In genomic region chr10:70130878-70131559, GRCh38 we compare ENCODE assay signal across 9 cellular contexts. TPM values are rescaled to one million over a fixed set of nuclear protein-coding genes. Genes with fewer than 3 reads are reported as not detected.
DNase-seq lines count a peak whose midpoint lies in the region; ATAC-seq, FAIRE-seq and TF ChIP-seq lines count a peak whose summit lies in the region.
"Had no signal": no experiment of that assay in that cellular context is flagged by ENCODE, and none has a peak within 500 bp of the region (broad histone marks: within the 10 kb centered on the region; RNA-seq: fewer than 3 reads in every experiment).

No MANE protein-coding gene starts in this region.

- H3K9ac ChIP-seq in HCT116 (ENCODE audit: low read length) = peak overlapping the region; percentile 95
- H3K9ac ChIP-seq in K562 (ENCODE audit: insufficient read depth in 1 of 2, low read depth in 2 of 2, low read length in 2 of 2) = peak overlapping the region; percentile 17 to 57; a peak in 2 of 4 replicates
- H3K9ac ChIP-seq in HepG2 (ENCODE audit: insufficient read depth, low read depth, low read length) = peak overlapping the region; percentile 90

- BruUV-seq in HCT116 (replicated peaks; lab: Mats Ljungman, UMichigan) = no TSS peak
- no TSS peak for BruUV-seq in K562 (replicated peaks; lab: Mats Ljungman, UMichigan)
- no TSS peak for BruUV-seq in HepG2 (replicated peaks; lab: Mats Ljungman, UMichigan)

- 27% methylated on average over 10 of the region's 10 CpGs for WGBS in A549 (ENCODE audit: missing lambda C conversion rate)
- WGBS in K562 (ENCODE audit: insufficient coverage, low coverage, missing lambda C conversion rate) = 16% methylated on average over 10 of the region's 10 CpGs
- 3% methylated on average over 6 of the region's 10 CpGs for WGBS in HepG2 (ENCODE audit: low lambda C conversion rate)

- CTCF ChIA-PET in A549 (lab: Yijun Ruan, JAX) (interaction anchor here (0.7 to 4.8 kb wide), 5 partner anchors 8 to 33 kb away, joined by 3 to 31 read pairs (median 8); partner anchors contain the start of gene TYSND1), HCT116 (lab: Charles Lee) (no interaction called here), K562 (lab: Yijun Ruan, JAX; ENCODE audit: low intra/inter-chr PET ratio) (no interaction called here), HepG2 (lab: Yijun Ruan, JAX; ENCODE audit: low intra/inter-chr PET ratio, low total read pairs) (no interaction called here)

- ATAC-seq in A549 (peak; percentile 33 to 43), HCT116 (peak; percentile 15), K562 (peak; percentile 6), HepG2 (peak; percentile 63)

- H3K4me3 ChIP-seq in A549 (peak overlapping the region; percentile 83), HCT116 (replicated peaks in 1 of 2; ENCODE audit: low read depth in 1 of 2, low read length in 2 of 2) (peak overlapping the region; percentile 82 to 93), K562 (peak overlapping the region; percentile 35), HepG2 (replicated peaks in 1 of 3; ENCODE audit: insufficient read depth in 1 of 3, low read depth in 2 of 3, low read length in 3 of 3) (peak overlapping the region; percentile 77 to 97 (median 94))

- RAD21 ChIA-PET in HCT116 (lab: Charles Lee; ENCODE audit: low non-redundant PET in 1 of 2, low total read pairs in 2 of 2, uncharacterized antibody in 2 of 2, unreplicated experiment in 2 of 2) = no interaction called here

- peaks cover 28% of the 10 kb centered on the region for H3K4me1 ChIP-seq in A549
- peaks cover 25 to 36% of the 10 kb centered on the region in 2 experiments for H3K4me1 ChIP-seq in HCT116 (ENCODE audit: control insufficient read depth in 1 of 2, insufficient read depth in 2 of 2, low read length in 2 of 2)
- H3K4me1 ChIP-seq in K562 (replicated peaks in 1 of 2; ENCODE audit: control insufficient read depth in 2 of 2, insufficient read depth in 2 of 2, low read length in 2 of 2) = peaks cover 8 to 29% of the 10 kb centered on the region in 2 experiments; a peak in 4 of 5 replicates
- H3K4me1 ChIP-seq in HepG2 (ENCODE audit: insufficient read depth, low read length) = peaks cover 52% of the 10 kb centered on the region

- intact Hi-C loops in HCT116 (cut with micrococcal nuclease) (no loop called here), K562 (cut with micrococcal nuclease) (no loop called here), HepG2 (cut with micrococcal nuclease; ENCODE audit: unreplicated experiment) (no loop called here)

- H3K9me2 ChIP-seq in HCT116 (ENCODE audit: insufficient read depth) = no peaks in the 10 kb centered on the region

- DNase-seq in A549 (ENCODE audit: low read depth in 1 of 2, low spot score in 1 of 2) (peak in 1 of 2 experiments; percentile 62), HCT116 (ENCODE audit: low read depth, low spot score) (no peak), K562 (ENCODE audit: extremely low read depth in 1 of 4, low spot score in 3 of 4) (no peak), HepG2 (ENCODE audit: low spot score) (peak; percentile 90), NCI-H345 treated with DMSO at 0.1 percent for 48 hours (lab: John Stamatoyannopoulos, UW; ENCODE audit: unreplicated experiment) (no peak), cerebellar nuclear complex (lab: John Stamatoyannopoulos, UW) (no peak), T-helper 1 cell (no peak), G401 (ENCODE audit: low spot score) (no peak)
- DNase-seq: NCI-H2107 had no signal

- TF ChIP-seq CTCF in A549 (IDR thresholded peaks at IDR 0.05) = no peak
- TF ChIP-seq CTCF in HCT116 (IDR thresholded peaks at IDR 0.05 in 2 of 3, conservative IDR thresholded peaks at IDR 0.05 in 1 of 3; ENCODE audit: borderline replicate concordance in 1 of 3, insufficient read depth in 1 of 3, low read depth in 2 of 3, low read length in 2 of 3) = no peak
- TF ChIP-seq CTCF in K562 (IDR thresholded peaks at IDR 0.05 in 2 of 3, conservative IDR thresholded peaks at IDR 0.05 in 1 of 3; ENCODE audit: insufficient read depth in 2 of 3, low read depth in 1 of 3, low read length in 3 of 3) = no peak
- TF ChIP-seq CTCF in HepG2 (CRISPR knock-in tag; IDR thresholded peaks at IDR 0.05) = no peak

- TF ChIP-seq EP300 in A549 (IDR thresholded peaks at IDR 0.05) = no peak; a peak in 1 of 5 replicates
- TF ChIP-seq EP300 in K562 (IDR thresholded peaks at IDR 0.05; ENCODE audit: low read length) = no peak
- TF ChIP-seq EP300 in HepG2 (IDR thresholded peaks at IDR 0.05; ENCODE audit: low read depth in 2 of 2, low read length in 2 of 2) = peak in 1 of 2 experiments; percentile 50; a peak in 1 of 4 replicates
- TF ChIP-seq EP300 in HepG2 (CRISPR knock-in tag; IDR thresholded peaks at IDR 0.05; ENCODE audit: borderline replicate concordance) = peak; percentile 68; the same call in 1 of the 2 replicates

- H4K20me1 ChIP-seq in HCT116 (ENCODE audit: insufficient read depth) = no peaks in the 10 kb centered on the region
- H4K20me1 ChIP-seq in K562 (replicated peaks; ENCODE audit: control insufficient read depth, insufficient read depth, low read length) = no peaks in the 10 kb centered on the region; the same call in 1 of the 2 replicates
- H4K20me1 ChIP-seq in HepG2 (ENCODE audit: insufficient read depth, low read length) = peaks cover 7% of the 10 kb centered on the region; the same call in 1 of the 2 replicates

- H3K9me3 ChIP-seq in A549 (no peaks in the 10 kb centered on the region), HCT116 (ENCODE audit: control insufficient read depth in 1 of 2, insufficient read depth in 1 of 2, low read depth in 1 of 2, low read length in 2 of 2) (no peaks in the 10 kb centered on the region), K562 (replicated peaks; ENCODE audit: control insufficient read depth, insufficient read depth, low read depth, low read length) (no peaks in the 10 kb centered on the region), HepG2 (ENCODE audit: low read length) (no peaks in the 10 kb centered on the region)

- H3K27me3 ChIP-seq in HCT116 (ENCODE audit: insufficient read depth, low read length) = no peaks in the 10 kb centered on the region
- no peaks in the 10 kb centered on the region for H3K27me3 ChIP-seq in K562 (ENCODE audit: control insufficient read depth in 2 of 2, insufficient read depth in 2 of 2, low read length in 2 of 2)
- H3K27me3 ChIP-seq in HepG2 (ENCODE audit: control insufficient read depth in 1 of 2, insufficient read depth in 2 of 2, low read length in 2 of 2) = no peaks in the 10 kb centered on the region; a peak in 1 of 5 replicates

- in situ Hi-C loops in K562 (cut with MboI) (no loop called here), HepG2 (cut with HindIII; ENCODE audit: extremely low pct_ligation_motif_present, low pct_unique_long_range_greater_than_20kb) (no loop called here), G401 (cut with HindIII; ENCODE audit: low sequenced_read_pairs) (no loop called here)

- no peaks in the 10 kb centered on the region for H3K9me1 ChIP-seq in K562 (ENCODE audit: control insufficient read depth, insufficient read depth, low read length)

- H3K36me3 ChIP-seq in HCT116 (ENCODE audit: control insufficient read depth in 1 of 2, insufficient read depth in 2 of 2, low read length in 2 of 2) = no peaks in the 10 kb centered on the region
- peaks cover 2% of the 10 kb centered on the region; the same call in 1 of the 3 replicates for H3K36me3 ChIP-seq in K562 (ENCODE audit: control insufficient read depth, insufficient read depth, low read length)
- H3K36me3 ChIP-seq in HepG2 (replicated peaks in 1 of 2; ENCODE audit: control insufficient read depth in 1 of 2, insufficient read depth in 2 of 2, low read length in 2 of 2) = peaks cover 2 to 16% of the 10 kb centered on the region in 2 experiments; a peak in 3 of 5 replicates

- POLR2A ChIA-PET in A549 (lab: Yijun Ruan, JAX) = interaction anchor here (0.6 kb wide), 1 partner anchor 15 kb away, joined by 3 read pairs; the partner anchor contains the start of gene TYSND1
- POLR2A ChIA-PET in HCT116 (lab: Charles Lee) = interaction anchor here (1.8 kb wide), 1 partner anchor 15 kb away, joined by 4 read pairs; the partner anchor contains the start of gene TYSND1
- POLR2A ChIA-PET in K562 (lab: Yijun Ruan, JAX) = interaction anchor here (0.6 to 0.7 kb wide), 2 partner anchors 11 to 215 kb away, joined by 3 read pairs; no protein-coding TSS in a partner anchor
- POLR2A ChIA-PET in HepG2 (lab: Yijun Ruan, JAX) = interaction anchor here (0.7 to 10.3 kb wide), 14 partner anchors 13 to 1212 kb away, joined by 3 to 109 read pairs (median 4); partner anchors contain the start of genes MACROH2A2, PPA1, SAR1A and TYSND1

- TF ChIP-seq RAD21 in A549 (conservative IDR thresholded peaks at IDR 0.05 in 1 of 2, IDR thresholded peaks at IDR 0.05 in 1 of 2) (no peak), HCT116 (IDR thresholded peaks at IDR 0.05; ENCODE audit: low read depth) (no peak), K562 (CRISPR knock-in tag; conservative IDR thresholded peaks at IDR 0.05 in 1 of 2, IDR thresholded peaks at IDR 0.05 in 1 of 2) (no peak), HepG2 (CRISPR knock-in tag; IDR thresholded peaks at IDR 0.05) (no peak)

- TF ChIP-seq POLR2A in A549 (IDR thresholded peaks at IDR 0.05; ENCODE audit: low read length) (no peak), HCT116 (IDR thresholded peaks at IDR 0.05; ENCODE audit: borderline replicate concordance, extremely low read depth, insufficient read depth, insufficient read length) (no peak), K562 (conservative IDR thresholded peaks at IDR 0.05) (no peak), HepG2 (IDR thresholded peaks at IDR 0.05; ENCODE audit: insufficient read depth in 1 of 2, low read depth in 2 of 2, low read length in 2 of 2) (peak in 1 of 2 experiments; percentile 91; a peak in 2 of 4 replicates)

- H3K4me2 ChIP-seq in A549 (peak overlapping the region; percentile 71), HCT116 (ENCODE audit: low read length) (peak overlapping the region; percentile 98), K562 (ENCODE audit: insufficient read depth, low read length) (peak overlapping the region; percentile 79), HepG2 (ENCODE audit: low read depth, low read length) (peak overlapping the region; percentile 99)

- H3K27ac ChIP-seq in A549 = peak overlapping the region; percentile 92 to 94
- H3K27ac ChIP-seq in HCT116 (ENCODE audit: low read depth, low read length) = peak overlapping the region; percentile 81
- no peak overlapping the region for H3K27ac ChIP-seq in K562 (ENCODE audit: extremely low read depth, low read depth, low read length)
- H3K27ac ChIP-seq in HepG2 (ENCODE audit: extremely low read length, insufficient read depth, low read length) = peak overlapping the region; percentile 97

- H2AFZ ChIP-seq in HCT116 (ENCODE audit: low read depth, low read length, poor library complexity, severe bottlenecking) (no peak overlapping the region), K562 (ENCODE audit: low read depth, low read length) (no peak overlapping the region), HepG2 (ENCODE audit: low read length) (no peak overlapping the region)

- FAIRE-seq in A549 (lab: Jason Lieb, UNC) (no peak), K562 (lab: Jason Lieb, UNC) (no peak), HepG2 (lab: Jason Lieb, UNC) (peak; percentile 93)

- H3K79me2 ChIP-seq in HCT116 (ENCODE audit: insufficient read depth, low read length) = peaks cover 57% of the 10 kb centered on the region
- peaks cover 23% of the 10 kb centered on the region for H3K79me2 ChIP-seq in K562 (ENCODE audit: control insufficient read depth, insufficient read depth, low read length)
- peaks cover 52% of the 10 kb centered on the region for H3K79me2 ChIP-seq in HepG2 (ENCODE audit: insufficient read depth, low read length)

RNA-seq across cellular contexts. Expression of gene AIFM2, which starts 1.6 kb away (rescaled TPM):
- 27.6 and 30.0 TPM in 2 replicates for polyA plus RNA-seq in A549 (2011; rRNA removed)
- polyA plus RNA-seq in A549 (2012; cell fraction: cytosol; rRNA removed) = 37.3 and 43.3 TPM in 2 replicates
- polyA plus RNA-seq in A549 (2012; cell fraction: nucleus; rRNA removed) = 36.1 and 36.7 TPM in 2 replicates
- polyA plus RNA-seq in A549 (2017; fragmentation: RNase III; extraction: RNeasy Plus Mini Kit Qiagen cat#74134 plus additional on column Dnase treatment) = 34.8 to 36.1 TPM (median 35.5 TPM) in 3 replicates
- 21.0 and 24.5 TPM in 2 replicates for polyA minus RNA-seq in A549 (2011; rRNA and poly(A)+ RNA removed)
- 20.0 TPM for total RNA-seq in HCT116 (2021; ENCODE audit: unreplicated experiment)
- polyA plus RNA-seq in HCT116 (2012) = 21.4 and 25.9 TPM in 2 replicates
- 7.2 and 14.4 TPM in 2 replicates for total RNA-seq in K562 (2011; cell fraction: chromatin; rRNA removed; ENCODE audit: low replicate concordance)
- total RNA-seq in K562 (2011; cell fraction: nucleolus; rRNA removed) = 8.3 and 9.7 TPM in 2 replicates
- total RNA-seq in K562 (2011; cell fraction: nucleoplasm; rRNA removed) = 8.2 and 9.4 TPM in 2 replicates
- 9.2 and 10.5 TPM in 2 replicates for total RNA-seq in K562 (2014; rRNA removed)
- 3.9 and 5.3 TPM in 2 replicates for total RNA-seq in K562 (2014; rRNA removed; fragmentation: Illumina TruSeq; extraction: Trizol)
- 7.6 and 7.8 TPM in 2 replicates for total RNA-seq in K562 (2015; rRNA removed; fragmentation: Illumina TruSeq; extraction: Trizol)
- total RNA-seq in K562 (2021) = 11.4 and 13.1 TPM in 2 replicates
- 8.0 and 9.9 TPM in 2 replicates for polyA plus RNA-seq in K562 (2011; rRNA removed)
- polyA plus RNA-seq in K562 (2011; cell fraction: cytosol; rRNA removed) = 9.2 and 13.0 TPM in 2 replicates
- 7.5 and 12.1 TPM in 2 replicates for polyA plus RNA-seq in K562 (2011; cell fraction: nucleus; rRNA removed)
- polyA plus RNA-seq in K562 (2012) = 11.0 and 11.6 TPM in 2 replicates
- polyA plus RNA-seq in K562 (2014; fragmentation: Illumina TruSeq; extraction: Trizol) = 9.3 and 12.1 TPM in 2 replicates
- 1 to 10 TPM; 2.7 to 4.9 TPM for polyA plus RNA-seq in K562 (2014; fragmentation: Nextera tagmentation; extraction: Ambion mirVana)
- polyA plus RNA-seq in K562 (2014; rRNA removed) = 13.9 and 14.1 TPM in 2 replicates
- 3.8 and 7.3 TPM in 2 replicates for polyA minus RNA-seq in K562 (2011; rRNA and poly(A)+ RNA removed)
- 6.6 and 7.1 TPM in 2 replicates for polyA minus RNA-seq in K562 (2011; cell fraction: cytosol; rRNA and poly(A)+ RNA removed)
- 2.7 and 3.1 TPM in 2 replicates for polyA minus RNA-seq in K562 (2011; cell fraction: nucleus; rRNA and poly(A)+ RNA removed)
- total RNA-seq in HepG2 (2016; rRNA removed; fragmentation: Illumina TruSeq; extraction: Trizol) = 20.3 and 29.6 TPM in 2 replicates
- 5.3 and 5.8 TPM in 2 replicates for total RNA-seq in HepG2 (2016; cell fraction: cytosol; rRNA removed; fragmentation: Illumina TruSeq; extraction: Trizol; ENCODE audit: low read depth)
- total RNA-seq in HepG2 (2016; cell fraction: insoluble cytoplasmic fraction; rRNA removed; fragmentation: Illumina TruSeq; extraction: Trizol) = 20.5 and 28.1 TPM in 2 replicates
- 15.5 and 15.7 TPM in 2 replicates for total RNA-seq in HepG2 (2016; cell fraction: membrane; rRNA removed; fragmentation: Illumina TruSeq; extraction: Trizol)
- 19.1 and 21.7 TPM in 2 replicates for total RNA-seq in HepG2 (2016; cell fraction: nucleus; rRNA removed; fragmentation: Illumina TruSeq; extraction: Trizol)
- 29.5 and 36.9 TPM in 2 replicates for polyA plus RNA-seq in HepG2 (2011; rRNA removed)
- 33.7 and 37.4 TPM in 2 replicates for polyA plus RNA-seq in HepG2 (2011; cell fraction: cytosol; rRNA removed)
- polyA plus RNA-seq in HepG2 (2011; cell fraction: nucleus; rRNA removed) = 23.7 and 28.1 TPM in 2 replicates
- polyA plus RNA-seq in HepG2 (2012) = 17.3 and 23.0 TPM in 2 replicates
- 14.4 and 15.8 TPM in 2 replicates for polyA plus RNA-seq in HepG2 (2016; cell fraction: cytosol; fragmentation: Illumina TruSeq; extraction: Trizol; ENCODE audit: low read depth)
- polyA plus RNA-seq in HepG2 (2016; cell fraction: insoluble cytoplasmic fraction; fragmentation: Illumina TruSeq; extraction: Trizol; ENCODE audit: low read depth) = 62.5 and 67.2 TPM in 2 replicates
- polyA plus RNA-seq in HepG2 (2016; cell fraction: membrane; fragmentation: Illumina TruSeq; extraction: Trizol; ENCODE audit: low read depth) = 20.3 and 20.6 TPM in 2 replicates
- 51.6 and 53.4 TPM in 2 replicates for polyA plus RNA-seq in HepG2 (2016; cell fraction: nucleus; fragmentation: Illumina TruSeq; extraction: Trizol; ENCODE audit: insufficient read depth, low read depth)
- polyA minus RNA-seq in HepG2 (2011; rRNA and poly(A)+ RNA removed; ENCODE audit: low replicate concordance) = 21.2 and 33.7 TPM in 2 replicates
- 10.0 and 12.4 TPM in 2 replicates for polyA minus RNA-seq in HepG2 (2011; cell fraction: cytosol; rRNA and poly(A)+ RNA removed)
- polyA minus RNA-seq in HepG2 (2011; cell fraction: nucleus; rRNA and poly(A)+ RNA removed) = 15.5 and 16.9 TPM in 2 replicates
- 0.74 and 0.78 TPM in 2 replicates for total RNA-seq in G401 (2014; rRNA removed; shearing (Covaris generic))

RNA-seq across cellular contexts. Expression of gene TYSND1, which starts 15.5 kb away (rescaled TPM):
- polyA plus RNA-seq in A549 (2011; rRNA removed) (10.9 and 12.6 TPM in 2 replicates), A549 (2017; fragmentation: RNase III; extraction: RNeasy Plus Mini Kit Qiagen cat#74134 plus additional on column Dnase treatment) (16.6 to 20.7 TPM (median 20.0 TPM) in 3 replicates), K562 (2011; rRNA removed) (1.3 and 2.0 TPM in 2 replicates), K562 (2014; fragmentation: Illumina TruSeq; extraction: Trizol) (1.3 TPM in 2 replicates), K562 (2014; fragmentation: Nextera tagmentation; extraction: Ambion mirVana) (under 1 TPM; 0.60 to 0.65 TPM), K562 (2014; rRNA removed) (1.3 and 2.0 TPM in 2 replicates), HepG2 (2011; rRNA removed) (3.3 and 4.6 TPM in 2 replicates)
- polyA plus RNA-seq in A549 (2012; cell fraction: cytosol; rRNA removed) = 15.0 and 20.4 TPM in 2 replicates
- polyA plus RNA-seq in A549 (2012; cell fraction: nucleus; rRNA removed) = 44.1 and 49.5 TPM in 2 replicates
- 8.9 and 11.2 TPM in 2 replicates for polyA minus RNA-seq in A549 (2011; rRNA and poly(A)+ RNA removed)
- total RNA-seq in HCT116 (2021; ENCODE audit: unreplicated experiment) (13.6 TPM), K562 (2014; rRNA removed) (0.91 and 1.8 TPM in 2 replicates), K562 (2014; rRNA removed; fragmentation: Illumina TruSeq; extraction: Trizol) (0.41 and 1.4 TPM in 2 replicates), K562 (2015; rRNA removed; fragmentation: Illumina TruSeq; extraction: Trizol) (1.4 and 1.6 TPM in 2 replicates), K562 (2021) (1.7 and 1.9 TPM in 2 replicates), HepG2 (2016; rRNA removed; fragmentation: Illumina TruSeq; extraction: Trizol) (6.8 and 8.9 TPM in 2 replicates)
- polyA plus RNA-seq in HCT116 (2012) = 9.7 and 9.9 TPM in 2 replicates
- total RNA-seq in K562 (2011; cell fraction: chromatin; rRNA removed; ENCODE audit: low replicate concordance) = 7.2 and 8.1 TPM in 2 replicates
- total RNA-seq in K562 (2011; cell fraction: nucleolus; rRNA removed) = 4.7 and 5.0 TPM in 2 replicates
- 5.2 and 7.2 TPM in 2 replicates for total RNA-seq in K562 (2011; cell fraction: nucleoplasm; rRNA removed)
- polyA plus RNA-seq in K562 (2011; cell fraction: cytosol; rRNA removed) = 2.1 and 2.3 TPM in 2 replicates
- polyA plus RNA-seq in K562 (2011; cell fraction: nucleus; rRNA removed) = 3.5 and 3.6 TPM in 2 replicates
- 0.98 and 2.0 TPM in 2 replicates for polyA plus RNA-seq in K562 (2012)
- polyA minus RNA-seq in K562 (2011; rRNA and poly(A)+ RNA removed) = 1.5 and 2.1 TPM in 2 replicates
- polyA minus RNA-seq in K562 (2011; cell fraction: cytosol; rRNA and poly(A)+ RNA removed) = 0.48 and 0.73 TPM in 2 replicates
- polyA minus RNA-seq in K562 (2011; cell fraction: nucleus; rRNA and poly(A)+ RNA removed) = 2.6 and 3.1 TPM in 2 replicates
- total RNA-seq in HepG2 (2016; cell fraction: cytosol; rRNA removed; fragmentation: Illumina TruSeq; extraction: Trizol; ENCODE audit: low read depth) = 2.8 and 2.9 TPM in 2 replicates
- 6.9 and 8.5 TPM in 2 replicates for total RNA-seq in HepG2 (2016; cell fraction: insoluble cytoplasmic fraction; rRNA removed; fragmentation: Illumina TruSeq; extraction: Trizol)
- 4.6 and 5.0 TPM in 2 replicates for total RNA-seq in HepG2 (2016; cell fraction: membrane; rRNA removed; fragmentation: Illumina TruSeq; extraction: Trizol)
- total RNA-seq in HepG2 (2016; cell fraction: nucleus; rRNA removed; fragmentation: Illumina TruSeq; extraction: Trizol) = 8.5 and 8.7 TPM in 2 replicates
- 2.7 and 3.0 TPM in 2 replicates for polyA plus RNA-seq in HepG2 (2011; cell fraction: cytosol; rRNA removed)
- 9.5 and 11.8 TPM in 2 replicates for polyA plus RNA-seq in HepG2 (2011; cell fraction: nucleus; rRNA removed)
- polyA plus RNA-seq in HepG2 (2012) = 3.2 and 4.1 TPM in 2 replicates
- polyA plus RNA-seq in HepG2 (2016; cell fraction: cytosol; fragmentation: Illumina TruSeq; extraction: Trizol; ENCODE audit: low read depth) = 1.8 and 2.0 TPM in 2 replicates
- polyA plus RNA-seq in HepG2 (2016; cell fraction: insoluble cytoplasmic fraction; fragmentation: Illumina TruSeq; extraction: Trizol; ENCODE audit: low read depth) = 5.6 and 5.9 TPM in 2 replicates
- 2.8 and 3.0 TPM in 2 replicates for polyA plus RNA-seq in HepG2 (2016; cell fraction: membrane; fragmentation: Illumina TruSeq; extraction: Trizol; ENCODE audit: low read depth)
- 13.4 and 14.6 TPM in 2 replicates for polyA plus RNA-seq in HepG2 (2016; cell fraction: nucleus; fragmentation: Illumina TruSeq; extraction: Trizol; ENCODE audit: insufficient read depth, low read depth)
- 6.5 and 19.5 TPM in 2 replicates for polyA minus RNA-seq in HepG2 (2011; rRNA and poly(A)+ RNA removed; ENCODE audit: low replicate concordance)
- 2.1 and 3.2 TPM in 2 replicates for polyA minus RNA-seq in HepG2 (2011; cell fraction: cytosol; rRNA and poly(A)+ RNA removed)
- 4.1 and 4.4 TPM in 2 replicates for polyA minus RNA-seq in HepG2 (2011; cell fraction: nucleus; rRNA and poly(A)+ RNA removed)
- 29.9 and 30.4 TPM in 2 replicates for total RNA-seq in G401 (2014; rRNA removed; shearing (Covaris generic))

RNA-seq across cellular contexts. Expression of gene SAR1A, which starts 39.3 kb away (rescaled TPM):
- 75.6 and 80.7 TPM in 2 replicates for polyA plus RNA-seq in A549 (2011; rRNA removed)
- polyA plus RNA-seq in A549 (2012; cell fraction: cytosol; rRNA removed) = 22.8 and 23.9 TPM in 2 replicates
- polyA plus RNA-seq in A549 (2012; cell fraction: nucleus; rRNA removed) = 12.0 and 23.2 TPM in 2 replicates
- polyA plus RNA-seq in A549 (2017; fragmentation: RNase III; extraction: RNeasy Plus Mini Kit Qiagen cat#74134 plus additional on column Dnase treatment) = 55.8 to 57.7 TPM (median 57.5 TPM) in 3 replicates
- polyA minus RNA-seq in A549 (2011; rRNA and poly(A)+ RNA removed) = 93.9 and 107 TPM in 2 replicates
- total RNA-seq in HCT116 (2021; ENCODE audit: unreplicated experiment) = 86.9 TPM
- 37.1 and 43.0 TPM in 2 replicates for polyA plus RNA-seq in HCT116 (2012)
- 82.1 and 152 TPM in 2 replicates for total RNA-seq in K562 (2011; cell fraction: chromatin; rRNA removed; ENCODE audit: low replicate concordance)
- 47.0 and 49.2 TPM in 2 replicates for total RNA-seq in K562 (2011; cell fraction: nucleolus; rRNA removed)
- 98.8 and 142 TPM in 2 replicates for total RNA-seq in K562 (2011; cell fraction: nucleoplasm; rRNA removed)
- 63.0 and 68.5 TPM in 2 replicates for total RNA-seq in K562 (2014; rRNA removed)
- 96.9 and 105 TPM in 2 replicates for total RNA-seq in K562 (2014; rRNA removed; fragmentation: Illumina TruSeq; extraction: Trizol)
- 79.4 and 84.9 TPM in 2 replicates for total RNA-seq in K562 (2015; rRNA removed; fragmentation: Illumina TruSeq; extraction: Trizol)
- total RNA-seq in K562 (2021) = 119 and 123 TPM in 2 replicates
- polyA plus RNA-seq in K562 (2011; rRNA removed) = 123 and 129 TPM in 2 replicates
- 22.7 and 40.1 TPM in 2 replicates for polyA plus RNA-seq in K562 (2011; cell fraction: cytosol; rRNA removed)
- polyA plus RNA-seq in K562 (2011; cell fraction: nucleus; rRNA removed) = 35.5 and 56.1 TPM in 2 replicates
- 40.2 and 56.6 TPM in 2 replicates for polyA plus RNA-seq in K562 (2012)
- polyA plus RNA-seq in K562 (2014; fragmentation: Illumina TruSeq; extraction: Trizol) = 73.8 and 76.6 TPM in 2 replicates
- 100 to 1,000 TPM; 115 to 132 TPM for polyA plus RNA-seq in K562 (2014; fragmentation: Nextera tagmentation; extraction: Ambion mirVana)
- polyA plus RNA-seq in K562 (2014; rRNA removed) = 53.0 and 55.8 TPM in 2 replicates
- polyA minus RNA-seq in K562 (2011; rRNA and poly(A)+ RNA removed) = 168 and 183 TPM in 2 replicates
- polyA minus RNA-seq in K562 (2011; cell fraction: cytosol; rRNA and poly(A)+ RNA removed) = 51.8 and 62.8 TPM in 2 replicates
- 19.5 and 37.4 TPM in 2 replicates for polyA minus RNA-seq in K562 (2011; cell fraction: nucleus; rRNA and poly(A)+ RNA removed)
- total RNA-seq in HepG2 (2016; rRNA removed; fragmentation: Illumina TruSeq; extraction: Trizol) = 104 and 117 TPM in 2 replicates
- total RNA-seq in HepG2 (2016; cell fraction: cytosol; rRNA removed; fragmentation: Illumina TruSeq; extraction: Trizol; ENCODE audit: low read depth) = 53.7 and 67.8 TPM in 2 replicates
- total RNA-seq in HepG2 (2016; cell fraction: insoluble cytoplasmic fraction; rRNA removed; fragmentation: Illumina TruSeq; extraction: Trizol) = 98.6 and 118 TPM in 2 replicates
- 40.3 and 46.7 TPM in 2 replicates for total RNA-seq in HepG2 (2016; cell fraction: membrane; rRNA removed; fragmentation: Illumina TruSeq; extraction: Trizol)
- total RNA-seq in HepG2 (2016; cell fraction: nucleus; rRNA removed; fragmentation: Illumina TruSeq; extraction: Trizol) = 88.9 and 106 TPM in 2 replicates
- 42.7 and 51.4 TPM in 2 replicates for polyA plus RNA-seq in HepG2 (2011; rRNA removed)
- polyA plus RNA-seq in HepG2 (2011; cell fraction: cytosol; rRNA removed) = 18.7 and 26.3 TPM in 2 replicates
- polyA plus RNA-seq in HepG2 (2011; cell fraction: nucleus; rRNA removed) = 20.6 and 21.6 TPM in 2 replicates
- 43.4 and 54.2 TPM in 2 replicates for polyA plus RNA-seq in HepG2 (2012)
- polyA plus RNA-seq in HepG2 (2016; cell fraction: cytosol; fragmentation: Illumina TruSeq; extraction: Trizol; ENCODE audit: low read depth) = 17.3 and 19.4 TPM in 2 replicates
- 65.1 and 69.7 TPM in 2 replicates for polyA plus RNA-seq in HepG2 (2016; cell fraction: insoluble cytoplasmic fraction; fragmentation: Illumina TruSeq; extraction: Trizol; ENCODE audit: low read depth)
- polyA plus RNA-seq in HepG2 (2016; cell fraction: membrane; fragmentation: Illumina TruSeq; extraction: Trizol; ENCODE audit: low read depth) = 14.1 and 16.4 TPM in 2 replicates
- 125 and 135 TPM in 2 replicates for polyA plus RNA-seq in HepG2 (2016; cell fraction: nucleus; fragmentation: Illumina TruSeq; extraction: Trizol; ENCODE audit: insufficient read depth, low read depth)
- 86.9 and 186 TPM in 2 replicates for polyA minus RNA-seq in HepG2 (2011; rRNA and poly(A)+ RNA removed; ENCODE audit: low replicate concordance)
- 41.2 and 47.2 TPM in 2 replicates for polyA minus RNA-seq in HepG2 (2011; cell fraction: cytosol; rRNA and poly(A)+ RNA removed)
- polyA minus RNA-seq in HepG2 (2011; cell fraction: nucleus; rRNA and poly(A)+ RNA removed) = 43.6 and 52.5 TPM in 2 replicates
- total RNA-seq in G401 (2014; rRNA removed; shearing (Covaris generic)) = 40.0 and 53.1 TPM in 2 replicates

Comparison
In these comparisons a context has a peak if more than half of its experiments do, and no peak if none do; other contexts are left out.
1. ATAC-seq: peak in every context shown above with its lines; median percentile 63 in HepG2; 38 in A549; 15 in HCT116; 6 in K562.
2. H3K4me3 ChIP-seq: peak in every context shown above with its lines; median percentile 94 in HepG2; 88 in HCT116; 83 in A549; 35 in K562.
3. H3K9ac ChIP-seq: peak in every context shown above with its lines; median percentile 95 in HCT116; 90 in HepG2; 37 in K562.